ENCODE assay signal across 21 cellular contexts in the genomic region with DNA sequence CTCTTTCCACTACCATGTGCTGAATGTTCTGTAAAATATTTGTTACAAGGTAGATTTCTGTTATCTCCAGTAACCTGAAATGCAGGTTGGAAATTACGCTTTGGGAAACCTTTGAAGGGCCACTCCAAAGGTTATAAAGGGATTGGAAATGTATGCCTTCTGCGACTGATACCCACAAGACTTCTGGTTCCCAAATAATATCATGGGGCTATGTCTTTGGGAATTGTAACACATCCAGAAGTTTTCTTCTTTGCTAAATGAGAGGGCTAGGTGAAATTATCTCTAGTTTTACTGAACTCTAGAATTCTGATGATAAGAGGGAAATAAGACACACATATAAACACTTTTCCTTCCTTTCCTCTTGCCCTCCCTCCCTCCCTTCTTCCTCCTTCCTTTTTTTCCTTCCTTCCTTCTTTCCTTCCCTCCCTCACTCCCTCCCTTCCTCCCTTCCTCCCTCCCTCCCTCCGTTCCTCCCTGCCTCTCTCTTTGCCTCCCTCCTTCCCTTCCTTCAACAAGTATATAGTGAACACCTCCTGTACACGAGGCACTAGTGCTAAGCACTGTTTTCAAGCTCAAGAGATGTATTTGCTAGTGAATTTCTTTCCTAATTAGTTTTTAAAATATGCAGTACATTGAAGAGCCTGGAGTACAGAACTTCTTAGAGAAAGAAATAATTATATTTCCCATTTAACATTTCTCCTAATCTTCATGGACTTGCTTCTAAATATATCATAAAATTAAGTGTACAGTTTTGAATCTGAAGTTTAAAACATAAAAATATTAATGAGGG. TPM values are rescaled to one million over a fixed set of nuclear protein-coding genes. Genes with fewer than 3 reads are reported as not detected.
DNase-seq lines count a peak whose midpoint lies in the region; ATAC-seq, FAIRE-seq and TF ChIP-seq lines count a peak whose summit lies in the region.
"Had no signal": no experiment of that assay in that cellular context is flagged by ENCODE, and none has a peak within 500 bp of the region (broad histone marks: within the 10 kb centered on the region; RNA-seq: fewer than 3 reads in every experiment).

No MANE protein-coding gene starts in this region.

- H3K4me1 Mint-ChIP-seq in astrocyte (ENCODE audit: low read depth, unreplicated experiment) = peaks cover 37% of the 10 kb centered on the region
- H3K4me1 Mint-ChIP-seq: CD4-positive, CD25-positive, alpha-beta regulatory T cell; IgD-negative memory B cell had no signal

- H3K4me1 ChIP-seq in HCT116 (ENCODE audit: control insufficient read depth in 1 of 2, insufficient read depth in 2 of 2, low read length in 2 of 2) = peaks cover 92 to 99% of the 10 kb centered on the region in 2 experiments
- peaks cover 46% of the 10 kb centered on the region for H3K4me1 ChIP-seq in PC-3 (ENCODE audit: insufficient read depth, low read length)
- peaks cover 8% of the 10 kb centered on the region for H3K4me1 ChIP-seq in astrocyte (ENCODE audit: insufficient read depth, low read length)
- peaks cover 53% of the 10 kb centered on the region for H3K4me1 ChIP-seq in skeletal muscle satellite cell (ENCODE audit: control insufficient read depth, insufficient read depth, low read length)
- H3K4me1 ChIP-seq in psoas muscle = no peaks in the 10 kb centered on the region

- no peaks in the 10 kb centered on the region for H3K27me3 ChIP-seq in HCT116 (ENCODE audit: insufficient read depth, low read length)
- no peaks in the 10 kb centered on the region for H3K27me3 ChIP-seq in PC-3 (ENCODE audit: low read length)
- H3K27me3 ChIP-seq in astrocyte (ENCODE audit: insufficient read depth, low read length) = no peaks in the 10 kb centered on the region
- H3K27me3 ChIP-seq in skeletal muscle satellite cell (ENCODE audit: control insufficient read depth, insufficient read depth, low read length) = no peaks in the 10 kb centered on the region
- H3K27me3 ChIP-seq in psoas muscle (ENCODE audit: insufficient read depth in 3 of 3, low read length in 2 of 3) = peaks cover 0 to 28% (median 10%) of the 10 kb centered on the region in 3 donors

- H3K27me3 Mint-ChIP-seq in astrocyte (ENCODE audit: low read depth, unreplicated experiment) = no peaks in the 10 kb centered on the region

- H3K9me2 ChIP-seq in HCT116 (ENCODE audit: insufficient read depth) = no peaks in the 10 kb centered on the region
- no peaks in the 10 kb centered on the region for H3K9me2 ChIP-seq in PC-3 (replicated peaks; ENCODE audit: low read length)

- POLR2A ChIA-PET in HCT116 (lab: Charles Lee) = interaction anchor here (0.6 to 1.3 kb wide), 3 partner anchors 16 to 334 kb away, joined by 3 to 4 read pairs (median 3); no protein-coding TSS in a partner anchor
- POLR2A ChIA-PET in PC-3 (lab: Charles Lee; ENCODE audit: unreplicated experiment) = no interaction called here

- TF ChIP-seq POLR2A in HCT116 (IDR thresholded peaks at IDR 0.05; ENCODE audit: borderline replicate concordance, extremely low read depth, insufficient read depth, insufficient read length) = no peak

- RAD21 ChIA-PET in HCT116 (lab: Charles Lee; ENCODE audit: low non-redundant PET in 1 of 2, low total read pairs in 2 of 2, uncharacterized antibody in 2 of 2, unreplicated experiment in 2 of 2) = no interaction called here

- peaks cover 14% of the 10 kb centered on the region for H3K36me3 Mint-ChIP-seq in astrocyte (ENCODE audit: low read depth, unreplicated experiment)
- H3K36me3 Mint-ChIP-seq: CD4-positive, CD25-positive, alpha-beta regulatory T cell; IgD-negative memory B cell had no signal

- FAIRE-seq in astrocyte (lab: Jason Lieb, UNC) = peak; percentile 23

- H3K9ac ChIP-seq in HCT116 (ENCODE audit: low read length) (peak overlapping the region; percentile 98), PC-3 (ENCODE audit: low read length) (no peak overlapping the region), astrocyte (ENCODE audit: low read length) (peak overlapping the region; percentile 26), skeletal muscle satellite cell (ENCODE audit: low read depth, low read length) (peak overlapping the region; percentile 21)

- peaks cover 13% of the 10 kb centered on the region; the same call in 1 of the 2 replicates for H4K20me1 ChIP-seq in HCT116 (ENCODE audit: insufficient read depth)
- H4K20me1 ChIP-seq in PC-3 (ENCODE audit: low read length) = peaks cover 52% of the 10 kb centered on the region
- peaks cover 18% of the 10 kb centered on the region for H4K20me1 ChIP-seq in astrocyte (ENCODE audit: insufficient read depth, low read length)

- H3F3A ChIP-seq in PC-3 (ENCODE audit: low read length, unreplicated experiment) = peaks cover 68% of the 10 kb centered on the region

- H3K36me3 ChIP-seq in HCT116 (ENCODE audit: control insufficient read depth in 1 of 2, insufficient read depth in 2 of 2, low read length in 2 of 2) = peaks cover 26 to 58% of the 10 kb centered on the region in 2 experiments
- peaks cover 75% of the 10 kb centered on the region for H3K36me3 ChIP-seq in PC-3 (ENCODE audit: low read depth, low read length)
- H3K36me3 ChIP-seq in astrocyte (ENCODE audit: insufficient read depth, low read length) = peaks cover 68% of the 10 kb centered on the region
- H3K36me3 ChIP-seq in skeletal muscle satellite cell (ENCODE audit: insufficient read depth, low read length) = peaks cover 94% of the 10 kb centered on the region
- H3K36me3 ChIP-seq in psoas muscle (ENCODE audit: insufficient read depth in 1 of 2, low read depth in 1 of 2) = no peaks in the 10 kb centered on the region

- TF ChIP-seq CTCF in HCT116 (IDR thresholded peaks at IDR 0.05 in 2 of 3, conservative IDR thresholded peaks at IDR 0.05 in 1 of 3; ENCODE audit: borderline replicate concordance in 1 of 3, insufficient read depth in 1 of 3, low read depth in 2 of 3, low read length in 2 of 3) (no peak), PC-3 (conservative IDR thresholded peaks at IDR 0.05; ENCODE audit: low read depth, low read length) (no peak), astrocyte (IDR thresholded peaks at IDR 0.05; ENCODE audit: insufficient read depth, low read depth, low read length) (no peak), psoas muscle (IDR thresholded peaks at IDR 0.05) (no peak)

- no peak overlapping the region for H3K4me3 Mint-ChIP-seq in astrocyte (ENCODE audit: unreplicated experiment)
- H3K4me3 Mint-ChIP-seq: CD4-positive, CD25-positive, alpha-beta regulatory T cell; IgD-negative memory B cell had no signal

- DNase-seq in HCT116 (ENCODE audit: low read depth, low spot score) (no peak), PC-3 (peak; percentile 15), astrocyte (ENCODE audit: low read depth) (no peak), COLO829 (ENCODE audit: low spot score) (no peak), psoas muscle (no peak)
- DNase-seq in activated CD4-positive, alpha-beta T cell treated with anti-CD3 and anti-CD28 coated beads, Interleukin-2, amount 50 U/mL, for 4 hours = no peak
- DNase-seq: Caco-2; CD4-positive, CD25-positive, alpha-beta regulatory T cell; DMS 273 treated with DMSO at 0.1 percent for 48 hours; DMS79 treated with DMSO at 0.1 percent for 48 hours; H7; MV-4-11; NCI-H1105 treated with DMSO at 0.1 percent for 48 hours; NCI-H2029 treated with DMSO at 0.1 percent for 48 hours; NCI-H345; NCI-H524; NCI-H774; NK-92 treated with Interleukin-12 subunit alpha and Interleukin-12 subunit beta, amount 100 ng/mL, for 24 hours had no signal

- no TSS peak for BruUV-seq in HCT116 (replicated peaks; lab: Mats Ljungman, UMichigan)
- no TSS peak for BruUV-seq in PC-3 (replicated peaks; lab: Mats Ljungman, UMichigan)

- H3K9me3 Mint-ChIP-seq in astrocyte (ENCODE audit: unreplicated experiment) = no peaks in the 10 kb centered on the region
- H3K9me3 Mint-ChIP-seq: CD4-positive, CD25-positive, alpha-beta regulatory T cell had no signal

- H3K79me2 ChIP-seq in HCT116 (ENCODE audit: insufficient read depth, low read length) = peaks cover 99% of the 10 kb centered on the region
- peaks cover 97% of the 10 kb centered on the region for H3K79me2 ChIP-seq in PC-3 (ENCODE audit: low read length)
- H3K79me2 ChIP-seq in astrocyte (ENCODE audit: insufficient read depth, low read length) = peaks cover 98% of the 10 kb centered on the region

- H3K4me3 ChIP-seq in HCT116 (replicated peaks in 1 of 2; ENCODE audit: low read depth in 1 of 2, low read length in 2 of 2) (no peak overlapping the region), PC-3 (ENCODE audit: low read length) (no peak overlapping the region), astrocyte (ENCODE audit: insufficient read depth, low read depth, low read length) (no peak overlapping the region), skeletal muscle satellite cell (ENCODE audit: low read length) (no peak overlapping the region), psoas muscle (no peak overlapping the region)

- no peak overlapping the region for H3K27ac Mint-ChIP-seq in astrocyte (ENCODE audit: unreplicated experiment)
- H3K27ac Mint-ChIP-seq: IgD-negative memory B cell had no signal

- 71 to 76% (median 74%) methylated on average over 4 of the region's 4 CpGs for WGBS in psoas muscle, 3 donors

- peak overlapping the region; percentile 90 for H3K4me2 ChIP-seq in HCT116 (ENCODE audit: low read length)
- no peak overlapping the region for H3K4me2 ChIP-seq in PC-3 (ENCODE audit: low read length)
- no peak overlapping the region for H3K4me2 ChIP-seq in astrocyte (ENCODE audit: low read length)
- peak overlapping the region; percentile 84 for H3K4me2 ChIP-seq in skeletal muscle satellite cell (ENCODE audit: low read length)

- no peak for TF ChIP-seq RAD21 in HCT116 (IDR thresholded peaks at IDR 0.05; ENCODE audit: low read depth)

- ATAC-seq in HCT116 = no peak
- ATAC-seq in PC-3 = no peak
- ATAC-seq in psoas muscle = no peak

- no peaks in the 10 kb centered on the region for H3K9me3 ChIP-seq in HCT116 (ENCODE audit: control insufficient read depth in 1 of 2, insufficient read depth in 1 of 2, low read depth in 1 of 2, low read length in 2 of 2)
- H3K9me3 ChIP-seq in PC-3 (ENCODE audit: low read length) = no peaks in the 10 kb centered on the region
- H3K9me3 ChIP-seq in astrocyte (ENCODE audit: insufficient read depth, low read depth, low read length) = no peaks in the 10 kb centered on the region
- no peaks in the 10 kb centered on the region for H3K9me3 ChIP-seq in skeletal muscle satellite cell (replicated peaks; ENCODE audit: low read length)
- no peaks in the 10 kb centered on the region for H3K9me3 ChIP-seq in psoas muscle
- H3K9me3 ChIP-seq: Caco-2 had no signal

- CTCF ChIA-PET in HCT116 (lab: Charles Lee) (no interaction called here), PC-3 (lab: Charles Lee) (no interaction called here)

- H2AFZ ChIP-seq in HCT116 (ENCODE audit: low read depth, low read length, poor library complexity, severe bottlenecking) (no peak overlapping the region), PC-3 (ENCODE audit: low read length) (no peak overlapping the region), astrocyte (ENCODE audit: low read depth, low read length) (no peak overlapping the region)

- intact Hi-C loops in HCT116 (cut with micrococcal nuclease) = loop anchor here (10.0 kb wide), 1 partner anchor 400 kb away; no protein-coding TSS in a partner anchor
- intact Hi-C loops in PC-3 (cut with micrococcal nuclease) = no loop called here
- intact Hi-C loops in psoas muscle (cut with DNase I) = no loop called here

- peak overlapping the region; percentile 100; the same call in 1 of the 2 replicates for H3K27ac ChIP-seq in HCT116 (ENCODE audit: low read depth, low read length)
- H3K27ac ChIP-seq in PC-3 (ENCODE audit: low read length) = peak overlapping the region; percentile 95; the same call in 1 of the 2 replicates
- H3K27ac ChIP-seq in astrocyte (ENCODE audit: low read depth, low read length) = no peak overlapping the region
- no peak overlapping the region for H3K27ac ChIP-seq in psoas muscle

RNA-seq across cellular contexts. Expression of a gene that starts 10.1 kb away (rescaled TPM):
- total RNA-seq in HCT116 (2021; ENCODE audit: unreplicated experiment) (215 TPM), PC-3 (2014; rRNA removed) (159 and 171 TPM in 2 replicates), astrocyte (199 and 214 TPM in 2 replicates), psoas muscle (under 1 TPM in 2 of 4 donors, not detected in 2; 0.04 to 0.08 TPM)
- 53.9 and 72.1 TPM in 2 replicates for polyA plus RNA-seq in HCT116 (2012)
- 73.0 and 91.0 TPM in 2 replicates for total RNA-seq in skeletal muscle satellite cell (2012; rRNA removed)
- polyA plus RNA-seq in psoas muscle = 1 to 10 TPM in 1 of 3 donors, not detected in 2; 3.3 TPM
- total RNA-seq: T-helper 1 cell treated with Interleukin-12 subunit alpha and Interleukin-12 subunit beta and Interleukin-4 antibody, amounts not matched to agents 30 ng/mL and 1 ng/mL, for 36 hours had no signal
- polyA plus RNA-seq: CD4-positive, CD25-positive, alpha-beta regulatory T cell; IgD-negative memory B cell had no signal

Comparison
In these comparisons a context has a peak if more than half of its experiments do, and no peak if none do; other contexts are left out.
1. H3K27ac ChIP-seq: peak in HCT116 (single experiment) and PC-3 (single experiment); none in astrocyte (single experiment) and psoas muscle (single experiment).
2. H3K4me2 ChIP-seq: peak in HCT116 (single experiment) and skeletal muscle satellite cell (single experiment); none in PC-3 (single experiment) and astrocyte (single experiment).
3. RNA of a gene that starts 10.1 kb away (total RNA-seq): 215 TPM in HCT116 (single experiment), 199 to 214 TPM in astrocyte and 159 to 171 TPM in PC-3; 0.04 to 0.08 TPM in psoas muscle; every median in the first group is over 100 times any median in the second.